In the genomic region with DNA sequence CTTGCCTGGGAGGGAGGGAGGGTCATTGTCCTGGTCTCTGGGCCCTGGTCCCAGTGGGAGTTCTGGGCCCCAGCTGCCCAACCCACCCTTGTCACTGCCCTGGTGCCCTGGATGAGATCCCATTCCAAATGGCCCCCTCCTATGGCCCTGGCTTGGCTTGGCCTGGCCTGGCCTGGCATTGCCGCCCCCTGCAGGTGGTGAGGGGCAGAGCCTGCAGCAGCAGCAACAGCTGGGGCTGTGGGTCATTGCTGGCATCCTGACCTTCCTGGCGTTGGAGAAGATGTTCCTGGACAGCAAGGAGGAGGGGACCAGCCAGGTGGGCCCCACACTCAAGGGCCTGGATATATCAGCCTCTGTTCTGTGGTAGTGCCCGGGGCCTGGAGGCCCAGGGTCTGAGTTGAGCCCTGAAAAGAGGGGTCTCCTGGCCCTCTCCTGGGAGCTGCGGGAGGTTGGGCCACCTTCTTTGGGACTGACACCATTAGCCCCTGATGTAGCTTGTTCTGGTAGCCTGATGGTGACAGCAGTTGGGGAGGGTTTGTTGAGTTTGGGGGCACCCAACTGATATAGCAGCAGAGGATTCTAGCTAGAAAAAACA, we compare ENCODE assay signal across 9 cellular contexts. TPM values are rescaled to one million over a fixed set of nuclear protein-coding genes. Genes with fewer than 3 reads are reported as not detected.
DNase-seq lines count a peak whose midpoint lies in the region; ATAC-seq, FAIRE-seq and TF ChIP-seq lines count a peak whose summit lies in the region.
"Had no signal": no experiment of that assay in that cellular context is flagged by ENCODE, and none has a peak within 500 bp of the region (broad histone marks: within the 10 kb centered on the region; RNA-seq: fewer than 3 reads in every experiment).

No MANE protein-coding gene starts in this region.

- in situ Hi-C loops in ACHN (cut with HindIII; ENCODE audit: low pct_ligation_motif_present, low pct_unique_long_range_greater_than_20kb, low sequenced_read_pairs) (no loop called here), K562 (cut with MboI) (no loop called here)

- ATAC-seq in K562: peak; percentile 28
- ATAC-seq in lung (ENCODE audit: insufficient read depth, low FRiP score): no peak

- no peak overlapping the region for H3K27ac Mint-ChIP-seq in type B pancreatic cell

- peak; percentile 73 for FAIRE-seq in K562 (lab: Jason Lieb, UNC)

- H3K36me3 ChIP-seq in K562 (ENCODE audit: control insufficient read depth, insufficient read depth, low read length) (no peaks in the 10 kb centered on the region; the same call in 2 of the 3 replicates), lung (ENCODE audit: control insufficient read depth in 2 of 2, insufficient read depth in 2 of 2, low read length in 2 of 2) (peaks cover 0 to 34% of the 10 kb centered on the region in 2 donors)

- H3K9me3 ChIP-seq in K562 (replicated peaks; ENCODE audit: control insufficient read depth, insufficient read depth, low read depth, low read length): no peaks in the 10 kb centered on the region
- no peaks in the 10 kb centered on the region for H3K9me3 ChIP-seq in lung (ENCODE audit: control insufficient read depth in 2 of 2, insufficient read depth in 1 of 2, low read length in 1 of 2)

- H3K4me3 Mint-ChIP-seq in type B pancreatic cell: no peak overlapping the region

- no TSS peak for BruUV-seq in K562 (replicated peaks; lab: Mats Ljungman, UMichigan)

- no peaks in the 10 kb centered on the region for H3K27me3 ChIP-seq in K562 (ENCODE audit: control insufficient read depth in 2 of 2, insufficient read depth in 2 of 2, low read length in 2 of 2)
- no peaks in the 10 kb centered on the region for H3K27me3 ChIP-seq in lung (ENCODE audit: control insufficient read depth, insufficient read depth)

- peak; percentile 46 for DNase-seq in ACHN
- DNase-seq in SK-N-DZ (ENCODE audit: low spot score): peak; percentile 47
- peak; percentile 51 to 67 (median 56) for DNase-seq in K562 (ENCODE audit: extremely low read depth in 1 of 4, low spot score in 3 of 4)
- DNase-seq in lung (ENCODE audit: low spot score): peak; percentile 67
- no peak for DNase-seq in type B pancreatic cell (ENCODE audit: extremely low spot score, unreplicated experiment)
- no peak for DNase-seq in DMS79 treated with DMSO at 0.1 percent for 48 hours (lab: John Stamatoyannopoulos, UW)
- DNase-seq in NCI-H2107 (lab: John Stamatoyannopoulos, UW): no peak

- no peak for TF ChIP-seq EP300 in K562 (IDR thresholded peaks at IDR 0.05; ENCODE audit: low read length)

- no peaks in the 10 kb centered on the region for H3K27me3 Mint-ChIP-seq in type B pancreatic cell

- CTCF ChIA-PET in K562 (lab: Yijun Ruan, JAX; ENCODE audit: low intra/inter-chr PET ratio): interaction anchor here (0.6 kb wide), 1 partner anchor 178 kb away, joined by 4 read pairs; no protein-coding TSS in a partner anchor

- peak; percentile 32 to 58 for TF ChIP-seq RAD21 in K562 (CRISPR knock-in tag; conservative IDR thresholded peaks at IDR 0.05 in 1 of 2, IDR thresholded peaks at IDR 0.05 in 1 of 2)

- TF ChIP-seq CTCF in GM12873 (IDR thresholded peaks at IDR 0.05; ENCODE audit: insufficient read depth, low read depth, low read length, missing control alignments) (peak; percentile 96), K562 (IDR thresholded peaks at IDR 0.05 in 2 of 3, conservative IDR thresholded peaks at IDR 0.05 in 1 of 3; ENCODE audit: insufficient read depth in 2 of 3, low read depth in 1 of 3, low read length in 3 of 3) (peak; percentile 77 to 92 (median 80)), lung (IDR thresholded peaks at IDR 0.05; ENCODE audit: control extremely low read depth, extremely low read depth) (peak; percentile 44), type B pancreatic cell (conservative IDR thresholded peaks at IDR 0.05) (peak; percentile 84)

- POLR2A ChIA-PET in K562 (lab: Yijun Ruan, JAX): interaction anchor here (0.6 to 1.7 kb wide), 6 partner anchors 11 to 170 kb away, joined by 3 to 6 read pairs (median 4); a partner anchor contains a TSS

- H3K9me1 ChIP-seq in K562 (ENCODE audit: control insufficient read depth, insufficient read depth, low read length): peaks cover 10% of the 10 kb centered on the region

- no peak overlapping the region for H3K27ac ChIP-seq in K562 (ENCODE audit: extremely low read depth, low read depth, low read length)
- no peak overlapping the region for H3K27ac ChIP-seq in lung (ENCODE audit: low read depth in 1 of 2, low read length in 1 of 2)
- H3K27ac ChIP-seq: epithelial cell of prostate had no signal

- H3K4me3 ChIP-seq in K562 (no peak overlapping the region), lung (no peak overlapping the region)

- WGBS in K562 (ENCODE audit: insufficient coverage, low coverage, missing lambda C conversion rate): 38% methylated on average over 3 of the region's 4 CpGs
- WGBS in lung, 2 donors: 64 to 67% methylated on average over 4 of the region's 4 CpGs

- H3K4me1 ChIP-seq in K562 (replicated peaks in 1 of 2; ENCODE audit: control insufficient read depth in 2 of 2, insufficient read depth in 2 of 2, low read length in 2 of 2): peaks cover 11 to 69% of the 10 kb centered on the region in 2 experiments; a peak in 4 of 5 replicates
- peaks cover 6 to 27% of the 10 kb centered on the region in 2 donors for H3K4me1 ChIP-seq in lung (ENCODE audit: control insufficient read depth in 2 of 2, insufficient read depth in 2 of 2, low read length in 2 of 2)

- intact Hi-C loops in K562 (cut with micrococcal nuclease): loop anchor here (2.0 kb wide), 1 partner anchor 205 kb away; no protein-coding TSS in a partner anchor

- no peak overlapping the region for H2AFZ ChIP-seq in K562 (ENCODE audit: low read depth, low read length)

- no peaks in the 10 kb centered on the region for H3K9me3 Mint-ChIP-seq in type B pancreatic cell

- H4K20me1 ChIP-seq in K562 (replicated peaks; ENCODE audit: control insufficient read depth, insufficient read depth, low read length): no peaks in the 10 kb centered on the region

- peaks cover 6% of the 10 kb centered on the region for H3K36me3 Mint-ChIP-seq in type B pancreatic cell

- no peaks in the 10 kb centered on the region for H3K4me1 Mint-ChIP-seq in type B pancreatic cell (ENCODE audit: unreplicated experiment)

- peaks cover 7% of the 10 kb centered on the region; the same call in 2 of the 3 replicates for H3K79me2 ChIP-seq in K562 (ENCODE audit: control insufficient read depth, insufficient read depth, low read length)

- no peak overlapping the region for H3K9ac ChIP-seq in K562 (ENCODE audit: insufficient read depth in 1 of 2, low read depth in 2 of 2, low read length in 2 of 2)

- TF ChIP-seq POLR2A in K562 (conservative IDR thresholded peaks at IDR 0.05): no peak

- no peak overlapping the region for H3K4me2 ChIP-seq in K562 (ENCODE audit: insufficient read depth, low read length)

RNA-seq across cellular contexts. Expression of a gene that starts 3.9 kb away (rescaled TPM):
- 27.2 and 37.3 TPM in 2 replicates for polyA plus RNA-seq in SK-N-DZ (2014; cell fraction: cytosol; rRNA removed)
- 82.3 and 117 TPM in 2 replicates for polyA plus RNA-seq in SK-N-DZ (2014; cell fraction: nucleus; rRNA removed)
- 14.7 and 58.9 TPM in 2 replicates for total RNA-seq in K562 (2011; cell fraction: chromatin; rRNA removed; ENCODE audit: low replicate concordance)
- total RNA-seq in K562 (2011; cell fraction: nucleolus; rRNA removed): 52.1 and 58.4 TPM in 2 replicates
- 29.8 and 30.5 TPM in 2 replicates for total RNA-seq in K562 (2011; cell fraction: nucleoplasm; rRNA removed)
- total RNA-seq in K562 (2014; rRNA removed) (9.5 and 14.0 TPM in 2 replicates), K562 (2014; rRNA removed; fragmentation: Illumina TruSeq; extraction: Trizol) (0.61 and 1.3 TPM in 2 replicates), K562 (2015; rRNA removed; fragmentation: Illumina TruSeq; extraction: Trizol) (3.2 TPM in 2 replicates), K562 (2021) (10.9 TPM in 2 replicates), lung (10 to 100 TPM; 31.8 to 83.8 TPM), type B pancreatic cell (ENCODE audit: low replicate concordance) (28.7 and 44.8 TPM in 2 replicates)
- polyA plus RNA-seq in K562 (2011; rRNA removed) (6.7 and 10.2 TPM in 2 replicates), K562 (2014; fragmentation: Illumina TruSeq; extraction: Trizol) (2.8 and 7.3 TPM in 2 replicates), K562 (2014; fragmentation: Nextera tagmentation; extraction: Ambion mirVana) (under 1 TPM; 0.17 to 0.24 TPM), K562 (2014; rRNA removed) (14.4 and 15.9 TPM in 2 replicates), lung (10 to 100 TPM; 67.5 to 82.2 TPM)
- 11.1 and 20.7 TPM in 2 replicates for polyA plus RNA-seq in K562 (2011; cell fraction: cytosol; rRNA removed)
- 75.5 and 90.8 TPM in 2 replicates for polyA plus RNA-seq in K562 (2011; cell fraction: nucleus; rRNA removed)
- 7.4 and 23.7 TPM in 2 replicates for polyA plus RNA-seq in K562 (2012)
- 1.3 and 1.6 TPM in 2 replicates for polyA minus RNA-seq in K562 (2011; rRNA and poly(A)+ RNA removed)
- polyA minus RNA-seq in K562 (2011; cell fraction: cytosol; rRNA and poly(A)+ RNA removed): 3.2 and 7.4 TPM in 2 replicates
- polyA minus RNA-seq in K562 (2011; cell fraction: nucleus; rRNA and poly(A)+ RNA removed): 10.1 and 12.0 TPM in 2 replicates

RNA-seq across cellular contexts. Expression of a gene that starts 14.0 kb away (rescaled TPM):
- 322 and 344 TPM in 2 replicates for polyA plus RNA-seq in SK-N-DZ (2014; cell fraction: cytosol; rRNA removed)
- 120 and 171 TPM in 2 replicates for polyA plus RNA-seq in SK-N-DZ (2014; cell fraction: nucleus; rRNA removed)
- 145 and 204 TPM in 2 replicates for total RNA-seq in K562 (2011; cell fraction: chromatin; rRNA removed; ENCODE audit: low replicate concordance)
- total RNA-seq in K562 (2011; cell fraction: nucleolus; rRNA removed): 116 and 126 TPM in 2 replicates
- total RNA-seq in K562 (2011; cell fraction: nucleoplasm; rRNA removed): 96.6 and 141 TPM in 2 replicates
- total RNA-seq in K562 (2014; rRNA removed) (222 and 237 TPM in 2 replicates), K562 (2014; rRNA removed; fragmentation: Illumina TruSeq; extraction: Trizol) (311 and 382 TPM in 2 replicates), K562 (2015; rRNA removed; fragmentation: Illumina TruSeq; extraction: Trizol) (292 and 301 TPM in 2 replicates), K562 (2021) (189 and 211 TPM in 2 replicates), lung (100 to 1,000 TPM in 1 of 2 donors, 10 to 100 TPM in 1; 61.6 to 137 TPM), type B pancreatic cell (ENCODE audit: low replicate concordance) (104 and 141 TPM in 2 replicates)
- polyA plus RNA-seq in K562 (2011; rRNA removed) (126 and 240 TPM in 2 replicates), K562 (2014; fragmentation: Illumina TruSeq; extraction: Trizol) (324 and 393 TPM in 2 replicates), K562 (2014; fragmentation: Nextera tagmentation; extraction: Ambion mirVana) (10 to 100 TPM; 44.3 to 98.5 TPM), K562 (2014; rRNA removed) (262 and 265 TPM in 2 replicates), lung (100 to 1,000 TPM; 145 to 192 TPM)
- polyA plus RNA-seq in K562 (2011; cell fraction: cytosol; rRNA removed): 134 and 180 TPM in 2 replicates
- polyA plus RNA-seq in K562 (2011; cell fraction: nucleus; rRNA removed): 72.2 and 75.9 TPM in 2 replicates
- polyA plus RNA-seq in K562 (2012): 229 and 337 TPM in 2 replicates
- 357 and 499 TPM in 2 replicates for polyA minus RNA-seq in K562 (2011; rRNA and poly(A)+ RNA removed)
- polyA minus RNA-seq in K562 (2011; cell fraction: cytosol; rRNA and poly(A)+ RNA removed): 72.6 and 83.1 TPM in 2 replicates
- polyA minus RNA-seq in K562 (2011; cell fraction: nucleus; rRNA and poly(A)+ RNA removed): 50.2 and 64.0 TPM in 2 replicates

RNA-seq across cellular contexts. Expression of a gene that starts 33.9 kb away (rescaled TPM):
- 0.29 and 0.31 TPM in 2 replicates for polyA plus RNA-seq in SK-N-DZ (2014; cell fraction: cytosol; rRNA removed)
- not detected in 2 replicates for polyA plus RNA-seq in SK-N-DZ (2014; cell fraction: nucleus; rRNA removed)
- 12.0 and 16.1 TPM in 2 replicates for total RNA-seq in K562 (2011; cell fraction: chromatin; rRNA removed; ENCODE audit: low replicate concordance)
- total RNA-seq in K562 (2011; cell fraction: nucleolus; rRNA removed): 11.0 and 11.2 TPM in 2 replicates
- 18.0 and 31.5 TPM in 2 replicates for total RNA-seq in K562 (2011; cell fraction: nucleoplasm; rRNA removed)
- total RNA-seq in K562 (2014; rRNA removed) (23.4 and 32.6 TPM in 2 replicates), K562 (2014; rRNA removed; fragmentation: Illumina TruSeq; extraction: Trizol) (2.8 and 3.2 TPM in 2 replicates), K562 (2015; rRNA removed; fragmentation: Illumina TruSeq; extraction: Trizol) (10.3 and 12.5 TPM in 2 replicates), K562 (2021) (30.7 and 33.7 TPM in 2 replicates), lung (100 to 1,000 TPM in 1 of 2 donors, 10 to 100 TPM in 1; 27.6 to 188 TPM), type B pancreatic cell (ENCODE audit: low replicate concordance) (not detected in 2 replicates)
- polyA plus RNA-seq in K562 (2011; rRNA removed) (8.6 and 28.6 TPM in 2 replicates), K562 (2014; fragmentation: Illumina TruSeq; extraction: Trizol) (16.0 and 32.1 TPM in 2 replicates), K562 (2014; fragmentation: Nextera tagmentation; extraction: Ambion mirVana) (under 1 TPM; 0.10 to 0.11 TPM), K562 (2014; rRNA removed) (16.2 and 21.9 TPM in 2 replicates), lung (100 to 1,000 TPM; 123 to 344 TPM)
- 28.0 and 35.1 TPM in 2 replicates for polyA plus RNA-seq in K562 (2011; cell fraction: cytosol; rRNA removed)
- 24.3 and 25.6 TPM in 2 replicates for polyA plus RNA-seq in K562 (2011; cell fraction: nucleus; rRNA removed)
- 20.6 and 54.3 TPM in 2 replicates for polyA plus RNA-seq in K562 (2012)
- 21.0 and 25.6 TPM in 2 replicates for polyA minus RNA-seq in K562 (2011; rRNA and poly(A)+ RNA removed)
- polyA minus RNA-seq in K562 (2011; cell fraction: cytosol; rRNA and poly(A)+ RNA removed): 22.7 and 32.9 TPM in 2 replicates
- 6.5 and 12.0 TPM in 2 replicates for polyA minus RNA-seq in K562 (2011; cell fraction: nucleus; rRNA and poly(A)+ RNA removed)

RNA-seq across cellular contexts. Expression of a gene that starts 36.7 kb away (rescaled TPM):
- 0.28 and 1.2 TPM in 2 replicates for polyA plus RNA-seq in SK-N-DZ (2014; cell fraction: cytosol; rRNA removed)
- polyA plus RNA-seq in SK-N-DZ (2014; cell fraction: nucleus; rRNA removed): 0.31 TPM in 1 of 2 replicates, not detected in the other
- not detected in 2 replicates for total RNA-seq in K562 (2011; cell fraction: chromatin; rRNA removed; ENCODE audit: low replicate concordance)
- not detected in 2 replicates for total RNA-seq in K562 (2011; cell fraction: nucleolus; rRNA removed)
- not detected in 2 replicates for total RNA-seq in K562 (2011; cell fraction: nucleoplasm; rRNA removed)
- total RNA-seq in K562 (2014; rRNA removed): not detected in 2 replicates
- not detected in 2 replicates for total RNA-seq in K562 (2014; rRNA removed; fragmentation: Illumina TruSeq; extraction: Trizol)
- total RNA-seq in K562 (2015; rRNA removed; fragmentation: Illumina TruSeq; extraction: Trizol): 0.11 TPM in 1 of 2 replicates, not detected in the other
- total RNA-seq in K562 (2021): 0.13 TPM in 1 of 2 replicates, not detected in the other
- 0.06 TPM in 1 of 2 replicates, not detected in the other for polyA plus RNA-seq in K562 (2011; rRNA removed)
- 0.04 TPM in 1 of 2 replicates, not detected in the other for polyA plus RNA-seq in K562 (2011; cell fraction: cytosol; rRNA removed)
- not detected in 2 replicates for polyA plus RNA-seq in K562 (2011; cell fraction: nucleus; rRNA removed)
- polyA plus RNA-seq in K562 (2012): 0.14 TPM in 1 of 2 replicates, not detected in the other
- polyA plus RNA-seq in K562 (2014; fragmentation: Illumina TruSeq; extraction: Trizol): not detected in 2 replicates
- polyA plus RNA-seq in K562 (2014; fragmentation: Nextera tagmentation; extraction: Ambion mirVana): not detected
- polyA plus RNA-seq in K562 (2014; rRNA removed): not detected in 2 replicates
- polyA minus RNA-seq in K562 (2011; rRNA and poly(A)+ RNA removed): not detected in 2 replicates
- polyA minus RNA-seq in K562 (2011; cell fraction: cytosol; rRNA and poly(A)+ RNA removed): not detected in 2 replicates
- polyA minus RNA-seq in K562 (2011; cell fraction: nucleus; rRNA and poly(A)+ RNA removed): not detected in 2 replicates
- total RNA-seq in lung: 1 to 10 TPM in 1 of 2 donors, not detected in 1; 1.5 TPM
- polyA plus RNA-seq in lung: under 1 TPM; 0.38 to 0.49 TPM
- 0.19 and 0.39 TPM in 2 replicates for total RNA-seq in type B pancreatic cell (ENCODE audit: low replicate concordance)

RNA-seq across cellular contexts. Expression of a gene that starts 59.7 kb away (rescaled TPM):
- not detected in 2 replicates for polyA plus RNA-seq in SK-N-DZ (2014; cell fraction: cytosol; rRNA removed)
- 0.40 and 0.79 TPM in 2 replicates for polyA plus RNA-seq in SK-N-DZ (2014; cell fraction: nucleus; rRNA removed)
- 0.12 TPM in 1 of 2 replicates, not detected in the other for total RNA-seq in K562 (2011; cell fraction: chromatin; rRNA removed; ENCODE audit: low replicate concordance)
- 0.13 TPM in 1 of 2 replicates, not detected in the other for total RNA-seq in K562 (2011; cell fraction: nucleolus; rRNA removed)
- total RNA-seq in K562 (2011; cell fraction: nucleoplasm; rRNA removed): 0.07 TPM in 1 of 2 replicates, not detected in the other
- total RNA-seq in K562 (2014; rRNA removed): not detected in 2 replicates
- not detected in 2 replicates for total RNA-seq in K562 (2014; rRNA removed; fragmentation: Illumina TruSeq; extraction: Trizol)
- total RNA-seq in K562 (2015; rRNA removed; fragmentation: Illumina TruSeq; extraction: Trizol): not detected in 2 replicates
- total RNA-seq in K562 (2021): not detected in 2 replicates
- 0.07 TPM in 1 of 2 replicates, not detected in the other for polyA plus RNA-seq in K562 (2011; rRNA removed)
- polyA plus RNA-seq in K562 (2011; cell fraction: cytosol; rRNA removed): 0.03 and 0.04 TPM in 2 replicates
- 0.13 and 0.31 TPM in 2 replicates for polyA plus RNA-seq in K562 (2011; cell fraction: nucleus; rRNA removed)
- polyA plus RNA-seq in K562 (2012): 0.06 TPM in 1 of 2 replicates, not detected in the other
- not detected in 2 replicates for polyA plus RNA-seq in K562 (2014; fragmentation: Illumina TruSeq; extraction: Trizol)
- not detected for polyA plus RNA-seq in K562 (2014; fragmentation: Nextera tagmentation; extraction: Ambion mirVana)
- polyA plus RNA-seq in K562 (2014; rRNA removed): 0.01 TPM in 1 of 2 replicates, not detected in the other
- not detected in 2 replicates for polyA minus RNA-seq in K562 (2011; rRNA and poly(A)+ RNA removed)
- polyA minus RNA-seq in K562 (2011; cell fraction: cytosol; rRNA and poly(A)+ RNA removed): not detected in 2 replicates
- not detected in 2 replicates for polyA minus RNA-seq in K562 (2011; cell fraction: nucleus; rRNA and poly(A)+ RNA removed)
- total RNA-seq in lung: 1 to 10 TPM; 1.0 to 1.1 TPM
- polyA plus RNA-seq in lung: 1 to 10 TPM in 1 of 2 donors, under 1 TPM in 1; 0.89 to 3.4 TPM
- total RNA-seq in type B pancreatic cell (ENCODE audit: low replicate concordance): 0.40 and 1.8 TPM in 2 replicates

Comparison
In these comparisons a context has a peak if more than half of its experiments do, and no peak if none do; other contexts are left out.
1. DNase-seq: peak in ACHN (single experiment), SK-N-DZ (single experiment), K562 (4 of 4) and lung (single experiment); none in type B pancreatic cell (single experiment), DMS79 treated with DMSO at 0.1 percent for 48 hours (single experiment) and NCI-H2107 (single experiment).
2. CTCF ChIP-seq: peak in every context shown above with its lines; median percentile 96 in GM12873; 84 in type B pancreatic cell; 80 in K562; 44 in lung.